Comparison of ENCODE assay signal across 16 cellular contexts in genomic region chr4:7832331-7832730, GRCh38.
A peak's percentile ranks its signal among the peaks of the same experiment; 100 is the strongest.
DNase-seq lines count a peak whose midpoint lies in the region; ATAC-seq and TF ChIP-seq lines count a peak whose summit lies in the region.
"Had no signal": no experiment of that assay in that cellular context is flagged by ENCODE, and none has a peak within 500 bp of the region (broad histone marks: within the 10 kb centered on the region; RNA-seq: fewer than 3 reads in every experiment).

No MANE protein-coding gene starts in this region.

- H3K36me3 Mint-ChIP-seq in natural killer cell = no peaks in the 10 kb centered on the region

- peaks cover 81% of the 10 kb centered on the region for H3K79me2 ChIP-seq in GM23248 (ENCODE audit: insufficient read depth)

- H3K4me3 Mint-ChIP-seq in natural killer cell = no peak overlapping the region
- H3K4me3 Mint-ChIP-seq: CD14-positive monocyte had no signal

- H3F3A ChIP-seq in GM23248 (ENCODE audit: insufficient read depth) = peaks cover 77% of the 10 kb centered on the region

- no peak overlapping the region for H3K27ac Mint-ChIP-seq in natural killer cell
- H3K27ac Mint-ChIP-seq: CD14-positive monocyte had no signal

- TF ChIP-seq EP300 in esophagus muscularis mucosa (IDR thresholded peaks at IDR 0.05) (no peak), sigmoid colon (IDR thresholded peaks at IDR 0.05) (no peak)

- intact Hi-C loops in esophagus muscularis mucosa (cut with DNase I) = no loop called here
- intact Hi-C loops in sigmoid colon (cut with DNase I) = no loop called here
- intact Hi-C loops in natural killer cell (cut with micrococcal nuclease) = no loop called here

- ATAC-seq in natural killer cell = no peak

- H2AFZ ChIP-seq in GM23248 = no peak overlapping the region
- H2AFZ ChIP-seq: parathyroid adenoma had no signal

- H3K9me3 ChIP-seq in GM23248 (ENCODE audit: low read depth) = no peaks in the 10 kb centered on the region
- H3K9me3 ChIP-seq in esophagus muscularis mucosa = no peaks in the 10 kb centered on the region
- H3K9me3 ChIP-seq in sigmoid colon = no peaks in the 10 kb centered on the region

- H3K27ac ChIP-seq in GM23248 (peak overlapping the region; percentile 99), esophagus muscularis mucosa (replicated peaks in 1 of 4) (peak overlapping the region; percentile 22 to 81 (median 77)), sigmoid colon (peak overlapping the region in 3 of 4 donors; percentile 63 to 81 (median 81))
- H3K27ac ChIP-seq: 22Rv1, KMS-11 had no signal

- H3K4me3 ChIP-seq in GM23248 (no peak overlapping the region), esophagus muscularis mucosa (no peak overlapping the region), sigmoid colon (no peak overlapping the region)

- no peak for TF ChIP-seq POLR2A in esophagus muscularis mucosa (IDR thresholded peaks at IDR 0.05; ENCODE audit: low read depth)
- TF ChIP-seq POLR2A in sigmoid colon (IDR thresholded peaks at IDR 0.05) = no peak

- H3K27me3 ChIP-seq in GM23248 (replicated peaks; ENCODE audit: insufficient read depth) = no peaks in the 10 kb centered on the region
- H3K27me3 ChIP-seq in esophagus muscularis mucosa = no peaks in the 10 kb centered on the region
- H3K27me3 ChIP-seq in sigmoid colon = no peaks in the 10 kb centered on the region

- in situ Hi-C loops in GM23248 (cut with MboI) = no loop called here

- TF ChIP-seq CTCF in esophagus muscularis mucosa (IDR thresholded peaks at IDR 0.05) (no peak), sigmoid colon (IDR thresholded peaks at IDR 0.05) (no peak), natural killer cell (IDR thresholded peaks at IDR 0.05) (no peak)

- no peak overlapping the region for H3K9ac ChIP-seq in GM23248
- H3K9ac ChIP-seq: KMS-11, parathyroid adenoma had no signal

- WGBS in GM23248 (ENCODE audit: low coverage in 1 of 2, low lambda C conversion rate in 2 of 2, missing lambda C conversion rate in 2 of 2), 2 experiments = 89% methylated on average over 6 of the region's 6 CpGs
- 83% methylated on average over 6 of the region's 6 CpGs for WGBS in esophagus muscularis mucosa
- 76 to 89% methylated on average over 6 of the region's 6 CpGs for WGBS in sigmoid colon, 2 donors

- H3K9me2 ChIP-seq in GM23248 (ENCODE audit: insufficient read depth) = no peaks in the 10 kb centered on the region

- H3K4me2 ChIP-seq in GM23248 (ENCODE audit: unreplicated experiment) = no peak overlapping the region
- H3K4me2 ChIP-seq: KMS-11 had no signal

- H3K9me3 Mint-ChIP-seq in natural killer cell = no peaks in the 10 kb centered on the region

- peaks cover 19 to 27% of the 10 kb centered on the region in 2 donors for H3K4me1 Mint-ChIP-seq in natural killer cell

- DNase-seq in NCI-H146 (lab: John Stamatoyannopoulos, UW) = peak; percentile 29
- DNase-seq in NCI-H146 treated with DMSO at 0.1 percent for 48 hours (lab: John Stamatoyannopoulos, UW; ENCODE audit: unreplicated experiment) = no peak
- DNase-seq in GM23248 = no peak
- DNase-seq in esophagus muscularis mucosa (ENCODE audit: extremely low spot score) = no peak
- DNase-seq in sigmoid colon = peak; percentile 19
- DNase-seq in kidney glomerular epithelial cell (lab: John Stamatoyannopoulos, UW) = no peak
- no peak for DNase-seq in retina
- DNase-seq in natural killer cell = no peak
- DNase-seq: EL; NCI-H1105; stimulated activated CD4-positive, alpha-beta T cell treated with anti-CD3 and anti-CD28 coated beads, Interleukin-15, amount 100 ng/mL, for 24 hours; substantia nigra had no signal

- H3K36me3 ChIP-seq in GM23248 (ENCODE audit: low read depth) = peaks cover 47% of the 10 kb centered on the region
- peaks cover 0 to 21% (median 3%) of the 10 kb centered on the region in 4 donors for H3K36me3 ChIP-seq in esophagus muscularis mucosa
- peaks cover 0 to 22% (median 2%) of the 10 kb centered on the region in 4 donors for H3K36me3 ChIP-seq in sigmoid colon

- H3K4me1 ChIP-seq in GM23248 (ENCODE audit: insufficient read depth) (peaks cover 48% of the 10 kb centered on the region), esophagus muscularis mucosa (peaks cover 25 to 46% (median 42%) of the 10 kb centered on the region in 4 donors), sigmoid colon (peaks cover 0 to 35% (median 31%) of the 10 kb centered on the region in 4 donors)

- peaks cover 0 to 8% of the 10 kb centered on the region in 2 donors for H3K27me3 Mint-ChIP-seq in natural killer cell (ENCODE audit: low read depth in 2 of 2)

- H4K20me1 ChIP-seq in GM23248 (ENCODE audit: insufficient read depth) = no peaks in the 10 kb centered on the region

Comparison
In these comparisons a context has a peak if more than half of its experiments do, and no peak if none do; other contexts are left out.
1. DNase-seq: peak in NCI-H146 (single experiment) and sigmoid colon (single experiment); none in NCI-H146 treated with DMSO at 0.1 percent for 48 hours (single experiment), GM23248 (single experiment), esophagus muscularis mucosa (single experiment), kidney glomerular epithelial cell (single experiment), retina (single experiment) and natural killer cell (single experiment).
2. Peak in every context shown above with its lines, with median percentiles within 50 percentile points of each other: H3K27ac ChIP-seq.